1 cellular context compared by ENCODE assay signal in the genomic region with DNA sequence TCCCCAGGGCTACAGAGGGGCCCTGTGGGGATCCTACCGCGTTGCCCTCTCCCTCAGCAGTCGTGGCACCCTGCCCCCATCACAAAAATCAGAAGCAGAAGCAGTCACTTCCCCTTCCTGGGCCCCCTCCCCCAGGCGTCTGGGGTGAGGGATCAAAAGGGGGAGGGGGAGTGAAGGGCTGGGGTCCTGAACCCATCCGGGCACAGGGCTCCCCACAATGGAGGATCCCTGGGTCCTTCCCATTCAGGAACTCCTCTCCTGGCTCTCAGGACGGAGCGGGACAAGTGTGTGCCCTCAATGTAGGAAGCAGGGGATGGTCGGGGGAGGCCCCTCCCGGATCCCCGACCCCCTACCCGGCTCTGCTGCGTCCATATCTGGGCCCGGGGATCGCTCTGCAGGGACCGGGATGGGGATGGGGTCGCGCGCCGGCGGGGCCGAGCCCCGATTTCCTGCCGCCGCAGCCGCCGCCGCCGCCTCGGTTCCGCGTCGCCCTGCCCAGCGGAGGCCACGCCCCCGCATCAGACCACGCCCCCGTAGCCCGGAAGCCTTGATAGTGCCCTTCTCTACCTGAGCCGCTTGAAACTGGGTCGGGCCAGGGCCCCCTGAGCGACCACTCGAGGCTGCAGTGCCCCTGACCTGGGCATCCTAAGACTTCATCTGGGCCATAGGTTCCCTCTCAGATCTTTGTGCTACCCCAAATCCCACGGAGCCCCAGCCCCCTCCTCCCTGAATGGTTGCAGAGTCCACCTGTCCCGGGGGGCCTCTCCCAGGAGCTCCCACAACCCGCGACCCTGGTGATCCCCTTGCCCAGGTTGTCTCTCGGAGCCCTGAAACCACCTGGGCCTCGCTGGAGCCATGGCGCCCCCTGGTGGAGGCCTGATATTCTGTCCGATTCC.
A peak's percentile ranks its signal among the peaks of the same experiment; 100 is the strongest.
TF ChIP-seq lines count a peak whose summit lies in the region.

A gene with protein sequence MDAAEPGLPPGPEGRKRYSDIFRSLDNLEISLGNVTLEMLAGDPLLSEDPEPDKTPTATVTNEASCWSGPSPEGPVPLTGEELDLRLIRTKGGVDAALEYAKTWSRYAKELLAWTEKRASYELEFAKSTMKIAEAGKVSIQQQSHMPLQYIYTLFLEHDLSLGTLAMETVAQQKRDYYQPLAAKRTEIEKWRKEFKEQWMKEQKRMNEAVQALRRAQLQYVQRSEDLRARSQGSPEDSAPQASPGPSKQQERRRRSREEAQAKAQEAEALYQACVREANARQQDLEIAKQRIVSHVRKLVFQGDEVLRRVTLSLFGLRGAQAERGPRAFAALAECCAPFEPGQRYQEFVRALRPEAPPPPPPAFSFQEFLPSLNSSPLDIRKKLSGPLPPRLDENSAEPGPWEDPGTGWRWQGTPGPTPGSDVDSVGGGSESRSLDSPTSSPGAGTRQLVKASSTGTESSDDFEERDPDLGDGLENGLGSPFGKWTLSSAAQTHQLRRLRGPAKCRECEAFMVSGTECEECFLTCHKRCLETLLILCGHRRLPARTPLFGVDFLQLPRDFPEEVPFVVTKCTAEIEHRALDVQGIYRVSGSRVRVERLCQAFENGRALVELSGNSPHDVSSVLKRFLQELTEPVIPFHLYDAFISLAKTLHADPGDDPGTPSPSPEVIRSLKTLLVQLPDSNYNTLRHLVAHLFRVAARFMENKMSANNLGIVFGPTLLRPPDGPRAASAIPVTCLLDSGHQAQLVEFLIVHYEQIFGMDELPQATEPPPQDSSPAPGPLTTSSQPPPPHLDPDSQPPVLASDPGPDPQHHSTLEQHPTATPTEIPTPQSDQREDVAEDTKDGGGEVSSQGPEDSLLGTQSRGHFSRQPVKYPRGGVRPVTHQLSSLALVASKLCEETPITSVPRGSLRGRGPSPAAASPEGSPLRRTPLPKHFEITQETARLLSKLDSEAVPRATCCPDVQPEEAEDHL (minus strand): TSS at position 500 of the 896 bp plus-strand sequence. CDS start 128 bp downstream, at position 372.

TF ChIP-seq in K562, 482 proteins besides CTCF, POLR2A, EP300 and RAD21 (continued from another document and continues in another):
- TF ChIP-seq, protein P1, sequence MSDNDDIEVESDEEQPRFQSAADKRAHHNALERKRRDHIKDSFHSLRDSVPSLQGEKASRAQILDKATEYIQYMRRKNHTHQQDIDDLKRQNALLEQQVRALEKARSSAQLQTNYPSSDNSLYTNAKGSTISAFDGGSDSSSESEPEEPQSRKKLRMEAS (CRISPR knock-in tag; IDR thresholded peaks at IDR 0.05): peak; percentile 11; the same call in 1 of the 2 replicates
- TF ChIP-seq ETV1 (tag; conservative IDR thresholded peaks at IDR 0.05; ENCODE audit: low read depth): peak; percentile 25; the same call in 1 of the 2 replicates
- TF ChIP-seq SUPT5H (IDR thresholded peaks at IDR 0.05): peak; percentile 46; the same call in 1 of the 2 replicates
- TF ChIP-seq BRD9 (IDR thresholded peaks at IDR 0.05; ENCODE audit: low read depth, partially characterized antibody): peak; percentile 83
- TF ChIP-seq, protein P2, sequence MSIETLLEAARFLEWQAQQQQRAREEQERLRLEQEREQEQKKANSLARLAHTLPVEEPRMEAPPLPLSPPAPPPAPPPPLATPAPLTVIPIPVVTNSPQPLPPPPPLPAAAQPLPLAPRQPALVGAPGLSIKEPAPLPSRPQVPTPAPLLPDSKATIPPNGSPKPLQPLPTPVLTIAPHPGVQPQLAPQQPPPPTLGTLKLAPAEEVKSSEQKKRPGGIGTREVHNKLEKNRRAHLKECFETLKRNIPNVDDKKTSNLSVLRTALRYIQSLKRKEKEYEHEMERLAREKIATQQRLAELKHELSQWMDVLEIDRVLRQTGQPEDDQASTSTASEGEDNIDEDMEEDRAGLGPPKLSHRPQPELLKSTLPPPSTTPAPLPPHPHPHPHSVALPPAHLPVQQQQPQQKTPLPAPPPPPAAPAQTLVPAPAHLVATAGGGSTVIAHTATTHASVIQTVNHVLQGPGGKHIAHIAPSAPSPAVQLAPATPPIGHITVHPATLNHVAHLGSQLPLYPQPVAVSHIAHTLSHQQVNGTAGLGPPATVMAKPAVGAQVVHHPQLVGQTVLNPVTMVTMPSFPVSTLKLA (conservative IDR thresholded peaks at IDR 0.05): 0 out of 4 replicates have a peak, but pooled peaks of 1 of the 2 experiments have one; percentile 10
- peak; percentile 85 for TF ChIP-seq ZEB2 (IDR thresholded peaks at IDR 0.05)
- no peak for TF ChIP-seq YBX1 (IDR thresholded peaks at IDR 0.05)
- TF ChIP-seq, protein P3, sequence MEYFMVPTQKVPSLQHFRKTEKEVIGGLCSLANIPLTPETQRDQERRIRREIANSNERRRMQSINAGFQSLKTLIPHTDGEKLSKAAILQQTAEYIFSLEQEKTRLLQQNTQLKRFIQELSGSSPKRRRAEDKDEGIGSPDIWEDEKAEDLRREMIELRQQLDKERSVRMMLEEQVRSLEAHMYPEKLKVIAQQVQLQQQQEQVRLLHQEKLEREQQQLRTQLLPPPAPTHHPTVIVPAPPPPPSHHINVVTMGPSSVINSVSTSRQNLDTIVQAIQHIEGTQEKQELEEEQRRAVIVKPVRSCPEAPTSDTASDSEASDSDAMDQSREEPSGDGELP (CRISPR knock-in tag; IDR thresholded peaks at IDR 0.05; ENCODE audit: borderline replicate concordance): peak; percentile 46; the same call in 1 of the 2 replicates
- TF ChIP-seq CREM (IDR thresholded peaks at IDR 0.05; ENCODE audit: low read depth): 0 out of 2 replicates have a peak, but pooled peaks have one; percentile 30
- peak; percentile 53; the same call in 1 of the 2 replicates for TF ChIP-seq CTBP1 (IDR thresholded peaks at IDR 0.05; ENCODE audit: borderline replicate concordance)
- TF ChIP-seq, protein P4, sequence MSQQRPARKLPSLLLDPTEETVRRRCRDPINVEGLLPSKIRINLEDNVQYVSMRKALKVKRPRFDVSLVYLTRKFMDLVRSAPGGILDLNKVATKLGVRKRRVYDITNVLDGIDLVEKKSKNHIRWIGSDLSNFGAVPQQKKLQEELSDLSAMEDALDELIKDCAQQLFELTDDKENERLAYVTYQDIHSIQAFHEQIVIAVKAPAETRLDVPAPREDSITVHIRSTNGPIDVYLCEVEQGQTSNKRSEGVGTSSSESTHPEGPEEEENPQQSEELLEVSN (IDR thresholded peaks at IDR 0.05; ENCODE audit: borderline replicate concordance in 1 of 2, extremely low read depth in 1 of 2, insufficient read depth in 1 of 2, insufficient read length in 1 of 2, low read depth in 1 of 2, low read length in 1 of 2, poor library complexity in 1 of 2, severe bottlenecking in 1 of 2): peak in 1 of 2 experiments; percentile 6
- TF ChIP-seq, protein P5, sequence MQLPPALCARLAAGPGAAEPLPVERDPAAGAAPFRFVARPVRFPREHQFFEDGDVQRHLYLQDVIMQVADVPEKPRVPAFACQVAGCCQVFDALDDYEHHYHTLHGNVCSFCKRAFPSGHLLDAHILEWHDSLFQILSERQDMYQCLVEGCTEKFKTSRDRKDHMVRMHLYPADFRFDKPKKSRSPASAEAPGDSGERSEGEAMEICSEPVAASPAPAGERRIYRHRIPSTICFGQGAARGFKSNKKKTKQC (CRISPR knock-in tag; IDR thresholded peaks at IDR 0.05): 0 out of 2 replicates have a peak, but pooled peaks have one; percentile 16
- TF ChIP-seq MBD2 (IDR thresholded peaks at IDR 0.05; ENCODE audit: borderline replicate concordance, low read depth): peak; percentile 39; the same call in 1 of the 2 replicates
- no peak for TF ChIP-seq PHB (CRISPR knock-in tag; IDR thresholded peaks at IDR 0.05)
- TF ChIP-seq, protein P6, sequence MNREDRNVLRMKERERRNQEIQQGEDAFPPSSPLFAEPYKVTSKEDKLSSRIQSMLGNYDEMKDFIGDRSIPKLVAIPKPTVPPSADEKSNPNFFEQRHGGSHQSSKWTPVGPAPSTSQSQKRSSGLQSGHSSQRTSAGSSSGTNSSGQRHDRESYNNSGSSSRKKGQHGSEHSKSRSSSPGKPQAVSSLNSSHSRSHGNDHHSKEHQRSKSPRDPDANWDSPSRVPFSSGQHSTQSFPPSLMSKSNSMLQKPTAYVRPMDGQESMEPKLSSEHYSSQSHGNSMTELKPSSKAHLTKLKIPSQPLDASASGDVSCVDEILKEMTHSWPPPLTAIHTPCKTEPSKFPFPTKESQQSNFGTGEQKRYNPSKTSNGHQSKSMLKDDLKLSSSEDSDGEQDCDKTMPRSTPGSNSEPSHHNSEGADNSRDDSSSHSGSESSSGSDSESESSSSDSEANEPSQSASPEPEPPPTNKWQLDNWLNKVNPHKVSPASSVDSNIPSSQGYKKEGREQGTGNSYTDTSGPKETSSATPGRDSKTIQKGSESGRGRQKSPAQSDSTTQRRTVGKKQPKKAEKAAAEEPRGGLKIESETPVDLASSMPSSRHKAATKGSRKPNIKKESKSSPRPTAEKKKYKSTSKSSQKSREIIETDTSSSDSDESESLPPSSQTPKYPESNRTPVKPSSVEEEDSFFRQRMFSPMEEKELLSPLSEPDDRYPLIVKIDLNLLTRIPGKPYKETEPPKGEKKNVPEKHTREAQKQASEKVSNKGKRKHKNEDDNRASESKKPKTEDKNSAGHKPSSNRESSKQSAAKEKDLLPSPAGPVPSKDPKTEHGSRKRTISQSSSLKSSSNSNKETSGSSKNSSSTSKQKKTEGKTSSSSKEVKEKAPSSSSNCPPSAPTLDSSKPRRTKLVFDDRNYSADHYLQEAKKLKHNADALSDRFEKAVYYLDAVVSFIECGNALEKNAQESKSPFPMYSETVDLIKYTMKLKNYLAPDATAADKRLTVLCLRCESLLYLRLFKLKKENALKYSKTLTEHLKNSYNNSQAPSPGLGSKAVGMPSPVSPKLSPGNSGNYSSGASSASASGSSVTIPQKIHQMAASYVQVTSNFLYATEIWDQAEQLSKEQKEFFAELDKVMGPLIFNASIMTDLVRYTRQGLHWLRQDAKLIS (CRISPR knock-in tag; IDR thresholded peaks at IDR 0.05): no peak; the same call in 1 of the 2 replicates
- TF ChIP-seq, protein P7, sequence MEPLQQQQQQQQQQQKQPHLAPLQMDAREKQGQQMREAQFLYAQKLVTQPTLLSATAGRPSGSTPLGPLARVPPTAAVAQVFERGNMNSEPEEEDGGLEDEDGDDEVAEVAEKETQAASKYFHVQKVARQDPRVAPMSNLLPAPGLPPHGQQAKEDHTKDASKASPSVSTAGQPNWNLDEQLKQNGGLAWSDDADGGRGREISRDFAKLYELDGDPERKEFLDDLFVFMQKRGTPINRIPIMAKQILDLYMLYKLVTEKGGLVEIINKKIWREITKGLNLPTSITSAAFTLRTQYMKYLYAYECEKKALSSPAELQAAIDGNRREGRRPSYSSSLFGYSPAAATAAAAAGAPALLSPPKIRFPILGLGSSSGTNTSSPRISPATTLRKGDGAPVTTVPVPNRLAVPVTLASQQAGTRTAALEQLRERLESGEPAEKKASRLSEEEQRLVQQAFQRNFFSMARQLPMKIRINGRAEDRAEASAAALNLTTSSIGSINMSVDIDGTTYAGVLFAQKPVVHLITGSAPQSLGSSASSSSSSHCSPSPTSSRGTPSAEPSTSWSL (CRISPR knock-in tag; IDR thresholded peaks at IDR 0.05; ENCODE audit: borderline replicate concordance): no peak
- peak; percentile 95 for TF ChIP-seq SPI1 (IDR thresholded peaks at IDR 0.05; ENCODE audit: borderline replicate concordance, low read depth, low read length)
- TF ChIP-seq, protein P8, sequence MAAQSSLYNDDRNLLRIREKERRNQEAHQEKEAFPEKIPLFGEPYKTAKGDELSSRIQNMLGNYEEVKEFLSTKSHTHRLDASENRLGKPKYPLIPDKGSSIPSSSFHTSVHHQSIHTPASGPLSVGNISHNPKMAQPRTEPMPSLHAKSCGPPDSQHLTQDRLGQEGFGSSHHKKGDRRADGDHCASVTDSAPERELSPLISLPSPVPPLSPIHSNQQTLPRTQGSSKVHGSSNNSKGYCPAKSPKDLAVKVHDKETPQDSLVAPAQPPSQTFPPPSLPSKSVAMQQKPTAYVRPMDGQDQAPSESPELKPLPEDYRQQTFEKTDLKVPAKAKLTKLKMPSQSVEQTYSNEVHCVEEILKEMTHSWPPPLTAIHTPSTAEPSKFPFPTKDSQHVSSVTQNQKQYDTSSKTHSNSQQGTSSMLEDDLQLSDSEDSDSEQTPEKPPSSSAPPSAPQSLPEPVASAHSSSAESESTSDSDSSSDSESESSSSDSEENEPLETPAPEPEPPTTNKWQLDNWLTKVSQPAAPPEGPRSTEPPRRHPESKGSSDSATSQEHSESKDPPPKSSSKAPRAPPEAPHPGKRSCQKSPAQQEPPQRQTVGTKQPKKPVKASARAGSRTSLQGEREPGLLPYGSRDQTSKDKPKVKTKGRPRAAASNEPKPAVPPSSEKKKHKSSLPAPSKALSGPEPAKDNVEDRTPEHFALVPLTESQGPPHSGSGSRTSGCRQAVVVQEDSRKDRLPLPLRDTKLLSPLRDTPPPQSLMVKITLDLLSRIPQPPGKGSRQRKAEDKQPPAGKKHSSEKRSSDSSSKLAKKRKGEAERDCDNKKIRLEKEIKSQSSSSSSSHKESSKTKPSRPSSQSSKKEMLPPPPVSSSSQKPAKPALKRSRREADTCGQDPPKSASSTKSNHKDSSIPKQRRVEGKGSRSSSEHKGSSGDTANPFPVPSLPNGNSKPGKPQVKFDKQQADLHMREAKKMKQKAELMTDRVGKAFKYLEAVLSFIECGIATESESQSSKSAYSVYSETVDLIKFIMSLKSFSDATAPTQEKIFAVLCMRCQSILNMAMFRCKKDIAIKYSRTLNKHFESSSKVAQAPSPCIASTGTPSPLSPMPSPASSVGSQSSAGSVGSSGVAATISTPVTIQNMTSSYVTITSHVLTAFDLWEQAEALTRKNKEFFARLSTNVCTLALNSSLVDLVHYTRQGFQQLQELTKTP (IDR thresholded peaks at IDR 0.05; ENCODE audit: low read depth in 1 of 2, partially characterized antibody in 2 of 2): peak in 1 of 2 experiments; percentile 68
- TF ChIP-seq STAG1 (CRISPR knock-in tag; IDR thresholded peaks at IDR 0.05; ENCODE audit: borderline replicate concordance): no peak; the same call in 1 of the 2 replicates
- no peak for TF ChIP-seq KLF10 (CRISPR knock-in tag; IDR thresholded peaks at IDR 0.05)
- peak; percentile 69 for TF ChIP-seq EGR1 (conservative IDR thresholded peaks at IDR 0.05)
- TF ChIP-seq PHF20 (IDR thresholded peaks at IDR 0.05; ENCODE audit: partially characterized antibody): peak; percentile 18
- no peak for TF ChIP-seq EHMT2 (IDR thresholded peaks at IDR 0.05)
- 0 out of 2 replicates have a peak, but pooled peaks have one; percentile 63 for TF ChIP-seq LEF1 (IDR thresholded peaks at IDR 0.05)
- TF ChIP-seq MTF1 (CRISPR knock-in tag; IDR thresholded peaks at IDR 0.05; ENCODE audit: borderline replicate concordance): no peak
- TF ChIP-seq CC2D1A (IDR thresholded peaks at IDR 0.05): peak; percentile 76
- TF ChIP-seq ETV5 (CRISPR knock-in tag; IDR thresholded peaks at IDR 0.05; ENCODE audit: low read depth): peak; percentile 76; the same call in 1 of the 2 replicates
- TF ChIP-seq, protein P9, sequence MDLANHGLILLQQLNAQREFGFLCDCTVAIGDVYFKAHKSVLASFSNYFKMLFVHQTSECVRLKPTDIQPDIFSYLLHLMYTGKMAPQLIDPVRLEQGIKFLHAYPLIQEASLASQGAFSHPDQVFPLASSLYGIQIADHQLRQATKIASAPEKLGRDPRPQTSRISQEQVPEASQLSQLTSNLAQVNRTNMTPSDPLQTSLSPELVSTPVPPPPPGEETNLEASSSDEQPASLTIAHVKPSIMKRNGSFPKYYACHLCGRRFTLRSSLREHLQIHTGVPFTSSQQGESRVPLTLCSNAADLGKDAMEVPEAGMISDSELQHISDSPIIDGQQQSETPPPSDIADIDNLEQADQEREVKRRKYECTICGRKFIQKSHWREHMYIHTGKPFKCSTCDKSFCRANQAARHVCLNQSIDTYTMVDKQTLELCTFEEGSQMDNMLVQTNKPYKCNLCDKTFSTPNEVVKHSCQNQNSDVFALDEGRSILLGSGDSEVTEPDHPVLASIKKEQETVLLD (IDR thresholded peaks at IDR 0.05): peak; percentile 64; the same call in 1 of the 2 replicates
- TF ChIP-seq PRPF4 (IDR thresholded peaks at IDR 0.05; ENCODE audit: insufficient read depth, low read depth, low read length, poor library complexity, severe bottlenecking): no peak
